Comparison of ENCODE assay signal across 28 cellular contexts in genomic region chr13:31919241-31919640, GRCh38.
"Had no signal": no experiment of that assay in that cellular context is flagged by ENCODE, and none has a peak within 500 bp of the region (broad histone marks: within the 10 kb centered on the region; RNA-seq: fewer than 3 reads in every experiment).

No MANE protein-coding gene starts in this region.

- H3K4me3 Mint-ChIP-seq: activated B cell treated with CpG ODN at 0.5 μM for 24 hours; activated CD8-positive, alpha-beta T cell treated with anti-CD3 and anti-CD28 coated beads for 36 hours; activated naive CD8-positive, alpha-beta T cell; endodermal cell; T-cell; T-helper 1 cell treated with Interleukin-12 subunit alpha and Interleukin-12 subunit beta and Interleukin-4 antibody, amounts not matched to agents 30 μg/mL and 1 μg/mL, for 36 hours; T-helper 2 cell treated with Interferon-gamma antibody and Interleukin-4, amounts not matched to agents 5 μg/mL and 100 μg/mL, for 36 hours had no signal

- H3K27ac Mint-ChIP-seq: activated B cell treated with CpG ODN at 0.5 μM for 24 hours; activated CD8-positive, alpha-beta T cell treated with anti-CD3 and anti-CD28 coated beads for 36 hours; activated naive CD8-positive, alpha-beta T cell; endodermal cell; T-cell; T-helper 1 cell treated with Interleukin-12 subunit alpha and Interleukin-12 subunit beta and Interleukin-4 antibody, amounts not matched to agents 30 μg/mL and 1 μg/mL, for 36 hours; T-helper 2 cell treated with Interferon-gamma antibody and Interleukin-4, amounts not matched to agents 5 μg/mL and 100 μg/mL, for 36 hours had no signal

- H3K9me3 ChIP-seq: body of pancreas, colonic mucosa had no signal

- H3K9me3 Mint-ChIP-seq: activated B cell treated with CpG ODN at 0.5 μM for 24 hours; activated CD8-positive, alpha-beta T cell treated with anti-CD3 and anti-CD28 coated beads for 36 hours; endodermal cell; T-cell; T-helper 1 cell treated with Interleukin-12 subunit alpha and Interleukin-12 subunit beta and Interleukin-4 antibody, amounts not matched to agents 30 μg/mL and 1 μg/mL, for 36 hours; T-helper 2 cell treated with Interferon-gamma antibody and Interleukin-4, amounts not matched to agents 5 μg/mL and 100 μg/mL, for 36 hours had no signal

- H3K36me3 ChIP-seq: colonic mucosa, WERI-Rb-1 had no signal

- H3K27me3 ChIP-seq: body of pancreas, colonic mucosa had no signal

- FAIRE-seq: frontal cortex had no signal

- H3K27me3 Mint-ChIP-seq: activated B cell treated with CpG ODN at 0.5 μM for 24 hours; activated CD8-positive, alpha-beta T cell treated with anti-CD3 and anti-CD28 coated beads for 36 hours; activated naive CD8-positive, alpha-beta T cell had no signal

- ATAC-seq: activated CD4-positive, CD25-positive, alpha-beta regulatory T cell treated with anti-CD3 and anti-CD28 coated beads, Interleukin-2, amount 50 U/mL, for 24 hours; activated CD8-positive, alpha-beta T cell treated with anti-CD3 and anti-CD28 coated beads for 36 hours; body of pancreas; esophagus mucosa; T-cell had no signal

- H3K4me1 ChIP-seq: body of pancreas, colonic mucosa had no signal

- H3K36me3 Mint-ChIP-seq: activated naive CD8-positive, alpha-beta T cell; T-cell had no signal

- H3K4me3 ChIP-seq: body of pancreas, colonic mucosa had no signal

- DNase-seq: activated B cell treated with CpG ODN at 0.5 μM for 24 hours; activated CD4-positive, alpha-beta T cell treated with anti-CD3 and anti-CD28 coated beads for 48 hours; activated CD4-positive, alpha-beta T cell treated with anti-CD3 and anti-CD28 coated beads, Interleukin-2, amount 50 U/mL, for 1 hour; activated CD4-positive, alpha-beta T cell treated with anti-CD3 and anti-CD28 coated beads, Interleukin-2, amount 50 U/mL, for 48 hours; activated CD8-positive, alpha-beta memory T cell treated with anti-CD3 and anti-CD28 coated beads for 24 hours; activated CD8-positive, alpha-beta T cell treated with anti-CD3 and anti-CD28 coated beads for 36 hours; activated effector memory CD4-positive, alpha-beta T cell treated with Interleukin-2 at 50 U/mL for 16 hours; activated gamma-delta T cell treated with Interleukin-2 at 50 U/mL for 16 hours; activated naive CD4-positive, alpha-beta T cell treated with anti-CD3 and anti-CD28 coated beads, Interleukin-2, amount 50 U/mL, for 16 hours; activated naive CD4-positive, alpha-beta T cell treated with Interleukin-2 at 50 U/mL for 16 hours; activated T-cell treated with anti-CD3 and anti-CD28 coated beads, Interleukin-2, amount 50 U/mL, for 48 hours; amygdala; aorta; body of pancreas; colonic mucosa; effector CD8-positive, alpha-beta T cell; endodermal cell; foreskin fibroblast; head of caudate nucleus; T-cell; T1000; WERI-Rb-1 had no signal

- H3K27ac ChIP-seq: body of pancreas, colonic mucosa, WERI-Rb-1 had no signal
